Comparison of ENCODE assay signal across 15 cellular contexts in genomic region chr3:104519068-104519467, GRCh38.
DNase-seq lines count a peak whose midpoint lies in the region; ATAC-seq and TF ChIP-seq lines count a peak whose summit lies in the region.
"Had no signal": no experiment of that assay in that cellular context is flagged by ENCODE, and none has a peak within 500 bp of the region (broad histone marks: within the 10 kb centered on the region; RNA-seq: fewer than 3 reads in every experiment).

No MANE protein-coding gene starts in this region.

- no peak overlapping the region for H2AFZ ChIP-seq in OCI-LY3 (ENCODE audit: low read depth, low read length)

- 56 to 72% methylated on average over 4 of the region's 4 CpGs for WGBS in thyroid gland, 2 donors

- H4K20me1 ChIP-seq in DOHH2 (ENCODE audit: control insufficient read depth, insufficient read depth, low read depth, low read length) (no peaks in the 10 kb centered on the region), OCI-LY3 (ENCODE audit: insufficient read depth, low read length) (no peaks in the 10 kb centered on the region)

- H3K4me3 ChIP-seq in DOHH2 (ENCODE audit: low read length) (no peak overlapping the region), OCI-LY3 (ENCODE audit: low read length) (peak overlapping the region; percentile 54), thyroid gland (replicated peaks in 1 of 3) (no peak overlapping the region)

- TF ChIP-seq POLR2A in thyroid gland (IDR thresholded peaks at IDR 0.05): no peak

- no peaks in the 10 kb centered on the region for H3K79me2 ChIP-seq in DOHH2 (ENCODE audit: control insufficient read depth, low read length)
- no peaks in the 10 kb centered on the region for H3K79me2 ChIP-seq in OCI-LY3 (ENCODE audit: low read length)

- H3K27ac ChIP-seq in DOHH2 (ENCODE audit: low read depth, low read length): no peak overlapping the region
- H3K27ac ChIP-seq in OCI-LY3 (ENCODE audit: low read length): peak overlapping the region; percentile 94
- no peak overlapping the region for H3K27ac ChIP-seq in thyroid gland

- intact Hi-C loops in thyroid gland (cut with DNase I): no loop called here

- H3K9me3 ChIP-seq in DOHH2 (ENCODE audit: control insufficient read depth, insufficient read depth, low read length) (peaks cover 6% of the 10 kb centered on the region; the same call in 1 of the 2 replicates), OCI-LY3 (ENCODE audit: insufficient read depth, low read length) (peaks cover under 1% of the 10 kb centered on the region; the same call in 1 of the 2 replicates), thyroid gland (no peaks in the 10 kb centered on the region)

- H3K27me3 ChIP-seq in DOHH2 (ENCODE audit: control insufficient read depth, low read length) (no peaks in the 10 kb centered on the region), OCI-LY3 (ENCODE audit: low read depth, low read length) (no peaks in the 10 kb centered on the region), thyroid gland (no peaks in the 10 kb centered on the region)

- no peaks in the 10 kb centered on the region for H3K9me2 ChIP-seq in DOHH2 (replicated peaks; ENCODE audit: control insufficient read depth, low read length)

- peak overlapping the region; percentile 11; the same call in 1 of the 2 replicates for H3K4me2 ChIP-seq in DOHH2 (ENCODE audit: low read length)
- H3K4me2 ChIP-seq in OCI-LY3 (ENCODE audit: low read length): peak overlapping the region; percentile 65

- H3K4me1 ChIP-seq in DOHH2 (ENCODE audit: control insufficient read depth, low read length) (peaks cover 49% of the 10 kb centered on the region), OCI-LY3 (ENCODE audit: low read length) (peaks cover 53% of the 10 kb centered on the region), thyroid gland (no peaks in the 10 kb centered on the region)

- no peaks in the 10 kb centered on the region for H3F3A ChIP-seq in DOHH2 (ENCODE audit: control insufficient read depth, insufficient read depth)

- ATAC-seq in GM21367 (IDR thresholded peaks at IDR 0.05; ENCODE audit: unreplicated experiment): peak; percentile 36
- peak; percentile 34 for ATAC-seq in HG03135 (IDR thresholded peaks at IDR 0.05; ENCODE audit: unreplicated experiment)
- ATAC-seq: Right ventricle myocardium inferior had no signal

- DNase-seq in thyroid gland (no peak), NCI-H2196 (lab: John Stamatoyannopoulos, UW; ENCODE audit: unreplicated experiment) (no peak), middle frontal gyrus (ENCODE audit: extremely low spot score, low spot score) (no peak), ureter (ENCODE audit: low spot score) (no peak)
- DNase-seq: activated CD8-positive, alpha-beta memory T cell treated with anti-CD3 and anti-CD28 coated beads, Interleukin-2, amount 50 U/mL, for 48 hours; amniotic stem cell; effector CD4-positive, alpha-beta T cell; NCI-H226; posterior cingulate gyrus; stimulated activated CD4-positive, alpha-beta T cell treated with anti-CD3 and anti-CD28 coated beads, Interleukin-4, amount 100 ng/mL, for 1 hour had no signal

- H3K9ac ChIP-seq in OCI-LY3 (ENCODE audit: low read length): peak overlapping the region; percentile 51; the same call in 1 of the 2 replicates

- no peaks in the 10 kb centered on the region for H3K36me3 ChIP-seq in DOHH2 (ENCODE audit: control insufficient read depth, low read length)
- peaks cover under 1% of the 10 kb centered on the region for H3K36me3 ChIP-seq in OCI-LY3 (replicated peaks; ENCODE audit: low read depth, low read length)
- H3K36me3 ChIP-seq in thyroid gland: no peaks in the 10 kb centered on the region

- no peak for TF ChIP-seq CTCF in DOHH2 (IDR thresholded peaks at IDR 0.05; ENCODE audit: low read depth, low read length, poor library complexity, severe bottlenecking)
- TF ChIP-seq CTCF in OCI-LY3 (IDR thresholded peaks at IDR 0.05; ENCODE audit: low read depth, low read length): no peak
- no peak for TF ChIP-seq CTCF in thyroid gland (IDR thresholded peaks at IDR 0.05)
